In genomic region chr4:100421356-100421978, GRCh38 we compare ENCODE assay signal across 1 cellular context.
TF ChIP-seq lines count a peak whose summit lies in the region.

No MANE protein-coding gene starts in this region.

TF ChIP-seq in GM23338, 12 proteins besides CTCF, POLR2A, EP300 and RAD21 (continued from another document):
- no peak for TF ChIP-seq REST (IDR thresholded peaks at IDR 0.05; ENCODE audit: unreplicated experiment)
